Comparison of ENCODE assay signal across 2 cellular contexts in genomic region chr6:160393966-160394653, GRCh38.
TF ChIP-seq lines count a peak whose summit lies in the region.

No MANE protein-coding gene starts in this region.

TF ChIP-seq in GM23338, 12 proteins besides CTCF, POLR2A, EP300 and RAD21 (continued from another document):
- TF ChIP-seq ZNF462 (CRISPR knock-in tag; IDR thresholded peaks at IDR 0.05) = no peak
- TF ChIP-seq ETS1 (IDR thresholded peaks at IDR 0.05) = no peak
- no peak for TF ChIP-seq ZNF331 (CRISPR knock-in tag; IDR thresholded peaks at IDR 0.05; ENCODE audit: low read depth)
- no peak for TF ChIP-seq STAT1 (IDR thresholded peaks at IDR 0.05; ENCODE audit: unreplicated experiment)
- TF ChIP-seq JUNB (IDR thresholded peaks at IDR 0.05; ENCODE audit: unreplicated experiment) = no peak
- TF ChIP-seq REST (IDR thresholded peaks at IDR 0.05; ENCODE audit: unreplicated experiment) = no peak
TF ChIP-seq in GM23338: peak in this region for 0.

TF ChIP-seq in K562, 482 proteins besides CTCF, POLR2A, EP300 and RAD21 (continued from another document and continues in another):
- peak; percentile 58; the same call in 1 of the 2 replicates for TF ChIP-seq ZBTB17 (CRISPR knock-in tag; IDR thresholded peaks at IDR 0.05)
- no peak for TF ChIP-seq ZKSCAN1 (IDR thresholded peaks at IDR 0.05; ENCODE audit: low read depth, low read length)
- 0 out of 4 replicates have a peak, but pooled peaks of 1 of the 2 experiments have one; percentile 9 for TF ChIP-seq NRF1 (conservative IDR thresholded peaks at IDR 0.05 in 1 of 2, IDR thresholded peaks at IDR 0.05 in 1 of 2)
- no peak for TF ChIP-seq NFXL1 (CRISPR knock-in tag; IDR thresholded peaks at IDR 0.05)
- peak; percentile 55 for TF ChIP-seq CXXC5 (CRISPR knock-in tag; IDR thresholded peaks at IDR 0.05)
- no peak for TF ChIP-seq ZNF586 (CRISPR knock-in tag; conservative IDR thresholded peaks at IDR 0.05)
- no peak for TF ChIP-seq ZC3H11A (IDR thresholded peaks at IDR 0.05; ENCODE audit: low read depth, low read length)
- TF ChIP-seq PHF21A (IDR thresholded peaks at IDR 0.05; ENCODE audit: borderline replicate concordance, low read depth) = no peak
- 0 out of 2 replicates have a peak, but pooled peaks have one; percentile 46 for TF ChIP-seq ZNF589 (CRISPR knock-in tag; IDR thresholded peaks at IDR 0.05; ENCODE audit: low read depth)
- peak; percentile 91 for TF ChIP-seq ATF4 (CRISPR knock-in tag; IDR thresholded peaks at IDR 0.05)
- 0 out of 4 replicates have a peak, but pooled peaks of 1 of the 2 experiments have one; percentile 28 for TF ChIP-seq FOXA3 (CRISPR knock-in tag; conservative IDR thresholded peaks at IDR 0.05 in 1 of 2, IDR thresholded peaks at IDR 0.05 in 1 of 2)
- no peak for TF ChIP-seq ATF6 (CRISPR knock-in tag; IDR thresholded peaks at IDR 0.05)
- TF ChIP-seq ATF3 (IDR thresholded peaks at IDR 0.05) = peak; percentile 92
- peak; percentile 46; the same call in 1 of the 2 replicates for TF ChIP-seq ATF3 (CRISPR knock-in tag; conservative IDR thresholded peaks at IDR 0.05)
- TF ChIP-seq KDM2B (CRISPR knock-in tag; IDR thresholded peaks at IDR 0.05) = no peak
- TF ChIP-seq ARID1B (IDR thresholded peaks at IDR 0.05) = 0 out of 2 replicates have a peak, but pooled peaks have one; percentile 19
- TF ChIP-seq SMAD4 (CRISPR knock-in tag; conservative IDR thresholded peaks at IDR 0.05) = no peak
- no peak for TF ChIP-seq GTF3C2 (IDR thresholded peaks at IDR 0.05; ENCODE audit: borderline replicate concordance, extremely low read depth, insufficient read length)
- no peak for TF ChIP-seq PRDM10 (IDR thresholded peaks at IDR 0.05; ENCODE audit: partially characterized antibody)
- TF ChIP-seq SREBF1 (IDR thresholded peaks at IDR 0.05; ENCODE audit: borderline replicate concordance, low read depth, low read length) = no peak
- TF ChIP-seq THRB (CRISPR knock-in tag; conservative IDR thresholded peaks at IDR 0.05) = no peak
- TF ChIP-seq ZNF282 (CRISPR knock-in tag; IDR thresholded peaks at IDR 0.05) = no peak
- TF ChIP-seq ZNF212 (CRISPR knock-in tag; IDR thresholded peaks at IDR 0.05) = no peak
- TF ChIP-seq PCBP2 (IDR thresholded peaks at IDR 0.05; ENCODE audit: low read depth, low read length, poor library complexity, severe bottlenecking) = no peak
- TF ChIP-seq ZNF584 (CRISPR knock-in tag; IDR thresholded peaks at IDR 0.05; ENCODE audit: low read depth) = peak; percentile 47; the same call in 1 of the 2 replicates
- no peak for TF ChIP-seq NFYB (IDR thresholded peaks at IDR 0.05; ENCODE audit: extremely low read depth, insufficient read length)
- no peak for TF ChIP-seq HLTF (IDR thresholded peaks at IDR 0.05)
- TF ChIP-seq RBM25 (IDR thresholded peaks at IDR 0.05; ENCODE audit: low read depth, low read length, severe bottlenecking) = no peak
- no peak for TF ChIP-seq POLR2AphosphoS5 (IDR thresholded peaks at IDR 0.05; ENCODE audit: control insufficient read depth, insufficient read depth, low read depth, low read length)
- no peak for TF ChIP-seq RHOXF2B (CRISPR knock-in tag; conservative IDR thresholded peaks at IDR 0.05)
- TF ChIP-seq ZMIZ1 (IDR thresholded peaks at IDR 0.05; ENCODE audit: low read depth in 2 of 2, low read length in 2 of 2) = no peak
- no peak for TF ChIP-seq DEAF1 (CRISPR knock-in tag; IDR thresholded peaks at IDR 0.05)
- peak; percentile 69; the same call in 1 of the 2 replicates for TF ChIP-seq ZSCAN32 (CRISPR knock-in tag; IDR thresholded peaks at IDR 0.05)
- TF ChIP-seq SRSF1 (IDR thresholded peaks at IDR 0.05; ENCODE audit: low read depth, low read length) = no peak
- no peak for TF ChIP-seq CSDE1 (IDR thresholded peaks at IDR 0.05)
